In the genomic region with DNA sequence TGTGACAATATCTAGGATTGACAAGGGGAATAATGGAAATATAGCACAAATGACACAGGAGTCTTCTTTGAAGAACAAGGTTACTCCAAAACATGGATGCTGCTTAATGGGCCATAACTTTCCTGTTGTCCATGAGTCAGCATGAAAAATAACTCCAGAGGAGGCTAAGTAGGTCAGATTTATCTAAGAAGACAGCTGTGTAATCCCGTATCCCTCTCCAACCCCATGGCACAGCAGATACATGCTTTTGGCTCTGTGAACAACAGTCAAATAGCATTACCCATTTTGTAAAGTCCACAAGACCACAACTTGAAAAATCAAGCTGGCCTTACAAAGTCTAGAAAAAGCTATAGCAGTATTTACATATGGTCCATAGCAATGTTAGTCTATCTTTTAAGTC, we compare ENCODE assay signal across 17 cellular contexts. TPM values are rescaled to one million over a fixed set of nuclear protein-coding genes. Genes with fewer than 3 reads are reported as not detected.
DNase-seq lines count a peak whose midpoint lies in the region; FAIRE-seq and TF ChIP-seq lines count a peak whose summit lies in the region.
"Had no signal": no experiment of that assay in that cellular context is flagged by ENCODE, and none has a peak within 500 bp of the region (broad histone marks: within the 10 kb centered on the region; RNA-seq: fewer than 3 reads in every experiment).

No MANE protein-coding gene starts in this region.

- no peaks in the 10 kb centered on the region for H3K36me3 ChIP-seq in A673 (ENCODE audit: insufficient read depth, low read length, poor library complexity, severe bottlenecking)
- no peaks in the 10 kb centered on the region for H3K36me3 ChIP-seq in SK-N-MC (ENCODE audit: insufficient read depth, low read length)
- no peaks in the 10 kb centered on the region for H3K36me3 ChIP-seq in kidney epithelial cell (ENCODE audit: control insufficient read depth, insufficient read depth, low read length)
- H3K36me3 ChIP-seq in esophagus squamous epithelium, result no peaks in the 10 kb centered on the region
- H3K36me3 ChIP-seq: prostate gland had no signal

- peaks cover 2% of the 10 kb centered on the region for H3K36me3 Mint-ChIP-seq in activated T-helper 1 cell treated with anti-CD3 and anti-CD28 coated beads, Interleukin-12 subunit alpha, Interleukin-12 subunit beta, Interleukin-2, Interleukin-4 antibody, amounts not matched to agents 30 ng/mL and 10 ng/mL and 1 ng/mL, durations not matched to agents 14 hours and 24 hours and 36 hours (ENCODE audit: low read depth)

- 20 to 50% methylated on average over 1 of the region's 1 CpG for WGBS in esophagus squamous epithelium, 2 donors

- H3K9ac ChIP-seq in SK-N-MC (ENCODE audit: insufficient read length), result no peak overlapping the region

- TF ChIP-seq POLR2A in GM12892 (IDR thresholded peaks at IDR 0.05; ENCODE audit: low read depth, low read length) (no peak), esophagus squamous epithelium (IDR thresholded peaks at IDR 0.05) (no peak)

- peak; percentile 82 for FAIRE-seq in GM12892 (lab: Jason Lieb, UNC)
- FAIRE-seq: bronchial epithelial cell, endometrium had no signal

- H3K4me1 ChIP-seq in A673 (ENCODE audit: insufficient read depth, low read length, poor library complexity, severe bottlenecking) (peaks cover 31% of the 10 kb centered on the region), esophagus squamous epithelium (peaks cover 13 to 47% (median 25%) of the 10 kb centered on the region in 3 donors)
- H3K4me1 ChIP-seq: prostate gland had no signal

- CTCF ChIA-PET in A673 (lab: Charles Lee), result no interaction called here

- H3K27me3 Mint-ChIP-seq in activated T-helper 1 cell treated with anti-CD3 and anti-CD28 coated beads, Interleukin-12 subunit alpha, Interleukin-12 subunit beta, Interleukin-2, Interleukin-4 antibody, amounts not matched to agents 30 ng/mL and 10 ng/mL and 1 ng/mL, durations not matched to agents 14 hours and 24 hours and 36 hours (ENCODE audit: insufficient read depth), result no peaks in the 10 kb centered on the region
- H3K27me3 Mint-ChIP-seq: stimulated activated naive CD8-positive, alpha-beta T cell treated with anti-CD3 and anti-CD28 coated beads, Interleukin-15, Interleukin-2, amounts not matched to agents 100 ng/mL and 50 ng/mL, for 24 hours had no signal

- H3K9me3 Mint-ChIP-seq in activated T-helper 1 cell treated with anti-CD3 and anti-CD28 coated beads, Interleukin-12 subunit alpha, Interleukin-12 subunit beta, Interleukin-2, Interleukin-4 antibody, amounts not matched to agents 30 ng/mL and 10 ng/mL and 1 ng/mL, durations not matched to agents 14 hours and 24 hours and 36 hours, result no peaks in the 10 kb centered on the region
- H3K9me3 Mint-ChIP-seq: stimulated activated naive CD8-positive, alpha-beta T cell treated with anti-CD3 and anti-CD28 coated beads, Interleukin-15, Interleukin-2, amounts not matched to agents 100 ng/mL and 50 ng/mL, for 24 hours; T-helper 1 cell treated with Interleukin-12 subunit alpha and Interleukin-12 subunit beta and Interleukin-4 antibody, amounts not matched to agents 30 μg/mL and 1 μg/mL, for 36 hours had no signal

- no peaks in the 10 kb centered on the region for H3K9me3 ChIP-seq in A673 (ENCODE audit: low read depth, low read length, poor library complexity, severe bottlenecking)
- no peaks in the 10 kb centered on the region for H3K9me3 ChIP-seq in SK-N-MC (ENCODE audit: low read depth, low read length)
- no peaks in the 10 kb centered on the region for H3K9me3 ChIP-seq in esophagus squamous epithelium
- H3K9me3 ChIP-seq: prostate gland had no signal

- POLR2A ChIA-PET in A673 (lab: Charles Lee; ENCODE audit: low non-redundant PET), result no interaction called here

- H3K27me3 ChIP-seq in A673 (replicated peaks; ENCODE audit: insufficient read depth, low read depth, low read length, poor library complexity), result no peaks in the 10 kb centered on the region
- H3K27me3 ChIP-seq in kidney epithelial cell (ENCODE audit: control insufficient read depth, insufficient read depth, low read length), result no peaks in the 10 kb centered on the region
- no peaks in the 10 kb centered on the region for H3K27me3 ChIP-seq in esophagus squamous epithelium

- BruUV-seq in A673 (replicated peaks; lab: Mats Ljungman, UMichigan), result no TSS peak

- H3K27ac ChIP-seq in A673 (ENCODE audit: low read depth, low read length, poor library complexity, severe bottlenecking) (no peak overlapping the region), SK-N-MC (peak overlapping the region; percentile 2; the same call in 1 of the 2 replicates), esophagus squamous epithelium (peak overlapping the region in 2 of 4 donors; percentile 64 to 92)

- no peak overlapping the region for H3K4me3 Mint-ChIP-seq in activated T-helper 1 cell treated with anti-CD3 and anti-CD28 coated beads, Interleukin-12 subunit alpha, Interleukin-12 subunit beta, Interleukin-2, Interleukin-4 antibody, amounts not matched to agents 30 ng/mL and 10 ng/mL and 1 ng/mL, durations not matched to agents 14 hours and 24 hours and 36 hours
- H3K4me3 Mint-ChIP-seq: T-helper 1 cell treated with Interleukin-12 subunit alpha and Interleukin-12 subunit beta and Interleukin-4 antibody, amounts not matched to agents 30 μg/mL and 1 μg/mL, for 36 hours had no signal

- H3K27ac Mint-ChIP-seq in activated T-helper 1 cell treated with anti-CD3 and anti-CD28 coated beads, Interleukin-12 subunit alpha, Interleukin-12 subunit beta, Interleukin-2, Interleukin-4 antibody, amounts not matched to agents 30 ng/mL and 10 ng/mL and 1 ng/mL, durations not matched to agents 14 hours and 24 hours and 36 hours, result no peak overlapping the region
- H3K27ac Mint-ChIP-seq: T-helper 1 cell treated with Interleukin-12 subunit alpha and Interleukin-12 subunit beta and Interleukin-4 antibody, amounts not matched to agents 30 μg/mL and 1 μg/mL, for 36 hours had no signal

- DNase-seq in A673 (ENCODE audit: low spot score) (peak; percentile 44), GM12892 (ENCODE audit: insufficient read length) (no peak), SK-N-MC (ENCODE audit: low read depth, low spot score) (no peak), kidney epithelial cell (ENCODE audit: low read depth) (peak; percentile 62), T-helper 9 cell (no peak), NK-92 (lab: John Stamatoyannopoulos, UW; ENCODE audit: unreplicated experiment) (no peak), esophagus squamous epithelium (lab: John Stamatoyannopoulos, UW) (no peak)
- DNase-seq in activated T-helper 1 cell treated with anti-CD3 and anti-CD28 coated beads, Interleukin-12 subunit alpha, Interleukin-12 subunit beta, Interleukin-2, Interleukin-4 antibody, amounts not matched to agents 30 ng/mL and 10 ng/mL and 1 ng/mL, durations not matched to agents 14 hours and 24 hours and 36 hours (ENCODE audit: low spot score), result no peak
- DNase-seq: activated CD4-positive, alpha-beta T cell treated with anti-CD3 and anti-CD28 coated beads, Interleukin-2, amount 50 U/mL, for 48 hours; activated gamma-delta T cell treated with Interleukin-2 at 50 U/mL for 16 hours; mesendoderm; NCI-H1694 treated with DMSO at 0.1 percent for 48 hours had no signal

- peaks cover 28% of the 10 kb centered on the region for H3K4me1 Mint-ChIP-seq in activated T-helper 1 cell treated with anti-CD3 and anti-CD28 coated beads, Interleukin-12 subunit alpha, Interleukin-12 subunit beta, Interleukin-2, Interleukin-4 antibody, amounts not matched to agents 30 ng/mL and 10 ng/mL and 1 ng/mL, durations not matched to agents 14 hours and 24 hours and 36 hours (ENCODE audit: low read depth)

- no peak overlapping the region for H3K4me3 ChIP-seq in A673 (ENCODE audit: low read depth, low read length, poor library complexity, severe bottlenecking)
- H3K4me3 ChIP-seq in SK-N-MC, result no peak overlapping the region
- H3K4me3 ChIP-seq in kidney epithelial cell (ENCODE audit: low read depth, low read length), result no peak overlapping the region
- H3K4me3 ChIP-seq in esophagus squamous epithelium, result no peak overlapping the region
- H3K4me3 ChIP-seq: prostate gland had no signal

- intact Hi-C loops in A673 (cut with micrococcal nuclease; ENCODE audit: unreplicated experiment), result loop anchor here (2.0 to 10.0 kb wide), 2 partner anchors 111 to 119 kb away; partner anchors contain the start of gene MND1
- intact Hi-C loops in activated T-helper 1 cell treated with anti-CD3 and anti-CD28 coated beads, Interleukin-12 subunit alpha, Interleukin-12 subunit beta, Interleukin-2, Interleukin-4 antibody, amounts not matched to agents 30 ng/mL and 10 ng/mL and 1 ng/mL, durations not matched to agents 14 hours and 24 hours and 36 hours (cut with micrococcal nuclease), result no loop called here
- intact Hi-C loops in esophagus squamous epithelium (cut with DNase I), result loop anchor here (10.0 kb wide), 1 partner anchor 111 kb away; no protein-coding TSS in a partner anchor

- TF ChIP-seq CTCF in A673 (conservative IDR thresholded peaks at IDR 0.05; ENCODE audit: low read depth, low read length) (no peak), kidney epithelial cell (IDR thresholded peaks at IDR 0.05; ENCODE audit: insufficient read depth, low read length, poor library complexity, severe bottlenecking) (no peak), esophagus squamous epithelium (IDR thresholded peaks at IDR 0.05) (no peak)

RNA-seq across cellular contexts. Expression of gene TMEM131L, which starts 2.1 kb away (rescaled TPM):
- total RNA-seq in A673 (2021), result 17.0 and 18.4 TPM in 2 replicates
- 64.2 TPM for polyA plus RNA-seq in GM12892 (2012; ENCODE audit: missing spikeins)
- total RNA-seq in kidney epithelial cell, result 7.2 and 7.6 TPM in 2 replicates
- total RNA-seq in activated T-helper 1 cell treated with anti-CD3 and anti-CD28 coated beads, Interleukin-12 subunit alpha, Interleukin-12 subunit beta, Interleukin-2, Interleukin-4 antibody, amounts not matched to agents 30 ng/mL and 10 ng/mL and 1 ng/mL, durations not matched to agents 14 hours and 24 hours and 36 hours, result 39.5 and 42.2 TPM in 2 replicates
- 10 to 100 TPM in 3 of 4 donors, 1 to 10 TPM in 1; 9.2 to 14.7 (median 12.4) TPM for total RNA-seq in esophagus squamous epithelium

Comparison
In these comparisons a context has a peak if more than half of its experiments do, and no peak if none do; other contexts are left out.
1. DNase-seq: peak in A673 (single experiment) and kidney epithelial cell (single experiment); none in GM12892 (single experiment), SK-N-MC (single experiment), activated T-helper 1 cell treated with anti-CD3 and anti-CD28 coated beads, Interleukin-12 subunit alpha, Interleukin-12 subunit beta, Interleukin-2, Interleukin-4 antibody, amounts not matched to agents 30 ng/mL and 10 ng/mL and 1 ng/mL, durations not matched to agents 14 hours and 24 hours and 36 hours (single experiment), T-helper 9 cell (single experiment), NK-92 (single experiment) and esophagus squamous epithelium (single experiment).